In genomic region chr16:66713076-66713475, GRCh38 we compare ENCODE assay signal across 31 cellular contexts. TPM values are rescaled to one million over a fixed set of nuclear protein-coding genes. Genes with fewer than 3 reads are reported as not detected.
DNase-seq lines count a peak whose midpoint lies in the region; ATAC-seq and TF ChIP-seq lines count a peak whose summit lies in the region.
"Had no signal": no experiment of that assay in that cellular context is flagged by ENCODE, and none has a peak within 500 bp of the region (broad histone marks: within the 10 kb centered on the region; RNA-seq: fewer than 3 reads in every experiment).

No MANE protein-coding gene starts in this region.

- H3K36me3 Mint-ChIP-seq in activated T-cell treated with anti-CD3 and anti-CD28 coated beads, Interleukin-2, amount 50 U/mL, for 72 hours (ENCODE audit: insufficient read depth in 2 of 2), result no peaks in the 10 kb centered on the region
- no peaks in the 10 kb centered on the region for H3K36me3 Mint-ChIP-seq in natural killer cell treated with Interleukin-12 subunit alpha and Interleukin-12 subunit beta and Interleukin-15 and Interleukin-18, amount 100 ng/mL, for 72 hours
- H3K36me3 Mint-ChIP-seq: activated naive CD8-positive, alpha-beta T cell treated with anti-CD3 and anti-CD28 coated beads for 36 hours; natural killer cell had no signal

- no peak for TF ChIP-seq CTCF in foreskin fibroblast (IDR thresholded peaks at IDR 0.05; ENCODE audit: low read depth, low read length)

- H3K27ac Mint-ChIP-seq in activated T-cell treated with anti-CD3 and anti-CD28 coated beads, Interleukin-2, amount 50 U/mL, for 72 hours, result no peak overlapping the region
- H3K27ac Mint-ChIP-seq in natural killer cell treated with Interleukin-12 subunit alpha and Interleukin-12 subunit beta and Interleukin-15 and Interleukin-18, amount 100 ng/mL, for 72 hours, result no peak overlapping the region
- H3K27ac Mint-ChIP-seq: activated naive CD8-positive, alpha-beta T cell treated with anti-CD3 and anti-CD28 coated beads for 36 hours; activated T-cell treated with anti-CD3 and anti-CD28 coated beads, Interleukin-2, amount 50 U/mL, for 24 hours; CD4-positive, alpha-beta memory T cell; H9; natural killer cell; stimulated activated naive CD8-positive, alpha-beta T cell treated with anti-CD3 and anti-CD28 coated beads, Interleukin-15, Interleukin-2, amounts not matched to agents 100 ng/mL and 50 ng/mL, for 24 hours had no signal

- ATAC-seq in activated T-cell treated with anti-CD3 and anti-CD28 coated beads, Interleukin-2, amount 50 U/mL, for 72 hours (replicated peaks in 1 of 2), result peak; percentile 9 to 27
- ATAC-seq in GM18870 (IDR thresholded peaks at IDR 0.05; ENCODE audit: unreplicated experiment), result no peak
- no peak for ATAC-seq in natural killer cell treated with Interleukin-12 subunit alpha and Interleukin-12 subunit beta and Interleukin-15 and Interleukin-18, amount 100 ng/mL, for 72 hours
- ATAC-seq: foreskin keratinocyte, natural killer cell had no signal

- no peak for DNase-seq in activated T-cell treated with anti-CD3 and anti-CD28 coated beads, Interleukin-2, amount 50 U/mL, for 72 hours
- DNase-seq in activated T-cell treated with anti-CD3 and anti-CD28 coated beads, Interleukin-2, amount 50 U/mL, for 1 hour, result no peak
- DNase-seq in NCI-H69 (lab: John Stamatoyannopoulos, UW) (peak; percentile 8), foreskin fibroblast (peak; percentile 38 to 58), superior temporal gyrus (ENCODE audit: extremely low spot score) (peak; percentile 64), AG08395 (ENCODE audit: low spot score) (no peak)
- no peak for DNase-seq in natural killer cell treated with Interleukin-12 subunit alpha and Interleukin-12 subunit beta and Interleukin-15 and Interleukin-18, amount 100 ng/mL, for 72 hours (ENCODE audit: low spot score)
- DNase-seq: activated CD4-positive, alpha-beta T cell treated with anti-CD3 and anti-CD28 coated beads, Interleukin-2, amount 50 U/mL, for 1 hour; activated gamma-delta T cell; activated naive CD8-positive, alpha-beta T cell treated with anti-CD3 and anti-CD28 coated beads for 36 hours; activated T-cell treated with anti-CD3 and anti-CD28 coated beads, Interleukin-2, amount 50 U/mL, for 24 hours; AML-193; CD4-positive, alpha-beta memory T cell; dermis blood vessel endothelial cell; EL; foreskin keratinocyte; H9; KG1; MG63; natural killer cell; NCI-H1417; NCI-H446; NCI-H774; small intestine; stimulated activated CD4-positive, alpha-beta T cell treated with anti-CD3 and anti-CD28 coated beads, Interleukin-1b, Interleukin-23, amount 100 ng/mL, for 48 hours; T1000; WERI-Rb-1 had no signal

- no peak overlapping the region for H3K4me3 Mint-ChIP-seq in activated T-cell treated with anti-CD3 and anti-CD28 coated beads, Interleukin-2, amount 50 U/mL, for 72 hours
- no peak overlapping the region for H3K4me3 Mint-ChIP-seq in natural killer cell treated with Interleukin-12 subunit alpha and Interleukin-12 subunit beta and Interleukin-15 and Interleukin-18, amount 100 ng/mL, for 72 hours
- H3K4me3 Mint-ChIP-seq: activated naive CD8-positive, alpha-beta T cell treated with anti-CD3 and anti-CD28 coated beads for 36 hours; activated T-cell treated with anti-CD3 and anti-CD28 coated beads, Interleukin-2, amount 50 U/mL, for 24 hours; CD4-positive, alpha-beta memory T cell; H9; natural killer cell; stimulated activated naive CD8-positive, alpha-beta T cell treated with anti-CD3 and anti-CD28 coated beads, Interleukin-15, Interleukin-2, amounts not matched to agents 100 ng/mL and 50 ng/mL, for 24 hours had no signal

- H3K4me3 ChIP-seq in foreskin fibroblast (ENCODE audit: low read depth in 1 of 2, low read length in 2 of 2), result no peak overlapping the region
- H3K4me3 ChIP-seq: GM12878, MG63, SJSA1 had no signal

- H3K4me1 Mint-ChIP-seq in activated T-cell treated with anti-CD3 and anti-CD28 coated beads, Interleukin-2, amount 50 U/mL, for 72 hours (ENCODE audit: low read depth), result no peaks in the 10 kb centered on the region
- H3K4me1 Mint-ChIP-seq in natural killer cell treated with Interleukin-12 subunit alpha and Interleukin-12 subunit beta and Interleukin-15 and Interleukin-18, amount 100 ng/mL, for 72 hours (ENCODE audit: low read depth in 2 of 2), result peaks cover 0 to 3% of the 10 kb centered on the region in 2 donors
- H3K4me1 Mint-ChIP-seq: activated naive CD8-positive, alpha-beta T cell treated with anti-CD3 and anti-CD28 coated beads for 36 hours; CD4-positive, alpha-beta memory T cell; natural killer cell had no signal

- H3K27me3 Mint-ChIP-seq in activated T-cell treated with anti-CD3 and anti-CD28 coated beads, Interleukin-2, amount 50 U/mL, for 72 hours (ENCODE audit: low read depth), result peaks cover 8% of the 10 kb centered on the region
- peaks cover 0 to 16% of the 10 kb centered on the region in 2 donors for H3K27me3 Mint-ChIP-seq in natural killer cell treated with Interleukin-12 subunit alpha and Interleukin-12 subunit beta and Interleukin-15 and Interleukin-18, amount 100 ng/mL, for 72 hours

- H3K9me3 Mint-ChIP-seq in activated T-cell treated with anti-CD3 and anti-CD28 coated beads, Interleukin-2, amount 50 U/mL, for 72 hours, result no peaks in the 10 kb centered on the region
- H3K9me3 Mint-ChIP-seq in natural killer cell treated with Interleukin-12 subunit alpha and Interleukin-12 subunit beta and Interleukin-15 and Interleukin-18, amount 100 ng/mL, for 72 hours, result no peaks in the 10 kb centered on the region
- H3K9me3 Mint-ChIP-seq: activated naive CD8-positive, alpha-beta T cell treated with anti-CD3 and anti-CD28 coated beads for 36 hours; activated T-cell treated with anti-CD3 and anti-CD28 coated beads, Interleukin-2, amount 50 U/mL, for 24 hours; natural killer cell; stimulated activated naive CD8-positive, alpha-beta T cell treated with anti-CD3 and anti-CD28 coated beads, Interleukin-15, Interleukin-2, amounts not matched to agents 100 ng/mL and 50 ng/mL, for 24 hours had no signal

RNA-seq across cellular contexts. Expression of gene CMTM4, which starts 16.5 kb away (rescaled TPM):
- total RNA-seq in activated T-cell treated with anti-CD3 and anti-CD28 coated beads, Interleukin-2, amount 50 U/mL, for 72 hours, result 1 to 10 TPM; 3.7 to 3.9 TPM
- total RNA-seq in natural killer cell treated with Interleukin-12 subunit alpha and Interleukin-12 subunit beta and Interleukin-15 and Interleukin-18, amount 100 ng/mL, for 72 hours, result 1 to 10 TPM; 1.2 to 2.2 TPM

RNA-seq across cellular contexts. Expression of gene DYNC1LI2, which starts 38.3 kb away (rescaled TPM):
- total RNA-seq in activated T-cell treated with anti-CD3 and anti-CD28 coated beads, Interleukin-2, amount 50 U/mL, for 72 hours, result 10 to 100 TPM; 60.0 to 67.6 TPM
- total RNA-seq in natural killer cell treated with Interleukin-12 subunit alpha and Interleukin-12 subunit beta and Interleukin-15 and Interleukin-18, amount 100 ng/mL, for 72 hours, result 100 to 1,000 TPM in 1 of 2 donors, 10 to 100 TPM in 1; 74.0 to 101 TPM

Comparison
In these comparisons a context has a peak if more than half of its experiments do, and no peak if none do; other contexts are left out.
1. ATAC-seq: peak in activated T-cell treated with anti-CD3 and anti-CD28 coated beads, Interleukin-2, amount 50 U/mL, for 72 hours (2 of 2); none in GM18870 (single experiment) and natural killer cell treated with Interleukin-12 subunit alpha and Interleukin-12 subunit beta and Interleukin-15 and Interleukin-18, amount 100 ng/mL, for 72 hours (0 of 2).
2. DNase-seq: peak in NCI-H69 (single experiment), foreskin fibroblast (2 of 2) and superior temporal gyrus (single experiment); none in activated T-cell treated with anti-CD3 and anti-CD28 coated beads, Interleukin-2, amount 50 U/mL, for 72 hours (0 of 2), activated T-cell treated with anti-CD3 and anti-CD28 coated beads, Interleukin-2, amount 50 U/mL, for 1 hour (single experiment), AG08395 (single experiment) and natural killer cell treated with Interleukin-12 subunit alpha and Interleukin-12 subunit beta and Interleukin-15 and Interleukin-18, amount 100 ng/mL, for 72 hours (single experiment).